In genomic region chr2:37026050-37026449, GRCh38 we compare ENCODE assay signal across 11 cellular contexts. TPM values are rescaled to one million over a fixed set of nuclear protein-coding genes. Genes with fewer than 3 reads are reported as not detected.
DNase-seq lines count a peak whose midpoint lies in the region; ATAC-seq, FAIRE-seq and TF ChIP-seq lines count a peak whose summit lies in the region.
"Had no signal": no experiment of that assay in that cellular context is flagged by ENCODE, and none has a peak within 500 bp of the region (broad histone marks: within the 10 kb centered on the region; RNA-seq: fewer than 3 reads in every experiment).

No MANE protein-coding gene starts in this region.

- no peak overlapping the region for H3K27ac ChIP-seq in WERI-Rb-1
- no peak overlapping the region for H3K27ac ChIP-seq in HepG2 (ENCODE audit: extremely low read length, insufficient read depth, low read length)
- H3K27ac ChIP-seq: tibial artery had no signal

- intact Hi-C loops in HepG2 (cut with micrococcal nuclease; ENCODE audit: unreplicated experiment): no loop called here
- intact Hi-C loops in activated CD4-positive, alpha-beta T cell treated with anti-CD3 and anti-CD28 coated beads, Interleukin-2, amount 10 ng/mL, durations not matched to agents 24 days and 14 days (cut with micrococcal nuclease): loop anchor here (5.0 kb wide), 1 partner anchor 244 kb away; no protein-coding TSS in a partner anchor
- intact Hi-C loops in natural killer cell (cut with micrococcal nuclease): no loop called here

- TF ChIP-seq CTCF in WERI-Rb-1 (IDR thresholded peaks at IDR 0.05; ENCODE audit: low read depth, low read length) (peak; percentile 73), HepG2 (CRISPR knock-in tag; IDR thresholded peaks at IDR 0.05) (peak; percentile 71), natural killer cell (IDR thresholded peaks at IDR 0.05) (no peak)

- no peak overlapping the region for H3K27ac Mint-ChIP-seq in activated CD4-positive, alpha-beta T cell treated with anti-CD3 and anti-CD28 coated beads, Interleukin-2, amount 10 ng/mL, durations not matched to agents 24 days and 14 days
- H3K27ac Mint-ChIP-seq in natural killer cell: peak overlapping the region in 1 of 2 donors; percentile 9

- 89% methylated on average over 5 of the region's 5 CpGs for WGBS in HepG2 (ENCODE audit: low lambda C conversion rate)

- H3K27me3 ChIP-seq in WERI-Rb-1 (ENCODE audit: insufficient read depth, low read depth, severe bottlenecking): no peaks in the 10 kb centered on the region
- H3K27me3 ChIP-seq in HepG2 (ENCODE audit: control insufficient read depth in 1 of 2, insufficient read depth in 2 of 2, low read length in 2 of 2): no peaks in the 10 kb centered on the region
- H3K27me3 ChIP-seq: tibial artery had no signal

- CTCF ChIA-PET in HepG2 (lab: Yijun Ruan, JAX; ENCODE audit: low intra/inter-chr PET ratio, low total read pairs): no interaction called here

- H2AFZ ChIP-seq in HepG2 (ENCODE audit: low read length): no peak overlapping the region

- no peak overlapping the region for H3K9ac ChIP-seq in HepG2 (ENCODE audit: insufficient read depth, low read depth, low read length)

- ATAC-seq in HepG2 (peak; percentile 97), GM18873 (IDR thresholded peaks at IDR 0.05; ENCODE audit: low FRiP score, unreplicated experiment) (no peak), natural killer cell (no peak)

- in situ Hi-C loops in KBM-7 (cut with MboI; ENCODE audit: low pct_unique_long_range_greater_than_20kb, low sequenced_read_pairs): no loop called here
- in situ Hi-C loops in HepG2 (cut with HindIII; ENCODE audit: extremely low pct_ligation_motif_present, low pct_unique_long_range_greater_than_20kb): loop anchor here (10.0 kb wide), 1 partner anchor 241 kb away; no protein-coding TSS in a partner anchor

- H3K4me1 ChIP-seq in HepG2 (ENCODE audit: insufficient read depth, low read length): no peaks in the 10 kb centered on the region

- DNase-seq in DMS53 (lab: John Stamatoyannopoulos, UW) (peak; percentile 46), DMS53 treated with DMSO at 0.1 percent for 48 hours (lab: John Stamatoyannopoulos, UW; ENCODE audit: unreplicated experiment) (no peak), KBM-7 (peak; percentile 28), WERI-Rb-1 (peak; percentile 47), HepG2 (ENCODE audit: low spot score) (peak; percentile 34), natural killer cell (no peak)
- no peak for DNase-seq in activated CD4-positive, alpha-beta T cell treated with anti-CD3 and anti-CD28 coated beads, Interleukin-2, amount 10 ng/mL, durations not matched to agents 24 days and 14 days
- DNase-seq: activated CD4-positive, alpha-beta T cell treated with anti-CD3 and anti-CD28 coated beads, Interleukin-2, amount 50 U/mL, for 4 hours; stimulated activated CD4-positive, alpha-beta T cell treated with anti-CD3 and anti-CD28 coated beads, Interleukin-2, amount 100 ng/mL, for 48 hours; tibial artery had no signal

- FAIRE-seq in HepG2 (lab: Jason Lieb, UNC): peak; percentile 34

- H3K79me2 ChIP-seq in HepG2 (ENCODE audit: insufficient read depth, low read length): no peaks in the 10 kb centered on the region

- no peak for TF ChIP-seq POLR2A in HepG2 (IDR thresholded peaks at IDR 0.05; ENCODE audit: insufficient read depth in 1 of 2, low read depth in 2 of 2, low read length in 2 of 2)

- H3K4me1 Mint-ChIP-seq in activated CD4-positive, alpha-beta T cell treated with anti-CD3 and anti-CD28 coated beads, Interleukin-2, amount 10 ng/mL, durations not matched to agents 24 days and 14 days: no peaks in the 10 kb centered on the region
- H3K4me1 Mint-ChIP-seq in natural killer cell: no peaks in the 10 kb centered on the region

- no peaks in the 10 kb centered on the region for H3K9me3 ChIP-seq in WERI-Rb-1 (ENCODE audit: severe bottlenecking)
- no peaks in the 10 kb centered on the region for H3K9me3 ChIP-seq in HepG2 (ENCODE audit: low read length)
- H3K9me3 ChIP-seq: tibial artery had no signal

- POLR2A ChIA-PET in HepG2 (lab: Yijun Ruan, JAX): no interaction called here

- no peak overlapping the region for H3K4me3 Mint-ChIP-seq in activated CD4-positive, alpha-beta T cell treated with anti-CD3 and anti-CD28 coated beads, Interleukin-2, amount 10 ng/mL, durations not matched to agents 24 days and 14 days
- H3K4me3 Mint-ChIP-seq in natural killer cell: no peak overlapping the region

- 0 out of 2 replicates have a peak, but pooled peaks have one; percentile 32 for TF ChIP-seq RAD21 in HepG2 (CRISPR knock-in tag; IDR thresholded peaks at IDR 0.05)

- no peaks in the 10 kb centered on the region for H3K9me3 Mint-ChIP-seq in activated CD4-positive, alpha-beta T cell treated with anti-CD3 and anti-CD28 coated beads, Interleukin-2, amount 10 ng/mL, durations not matched to agents 24 days and 14 days
- H3K9me3 Mint-ChIP-seq in natural killer cell: no peaks in the 10 kb centered on the region

- H3K27me3 Mint-ChIP-seq in activated CD4-positive, alpha-beta T cell treated with anti-CD3 and anti-CD28 coated beads, Interleukin-2, amount 10 ng/mL, durations not matched to agents 24 days and 14 days: no peaks in the 10 kb centered on the region
- H3K27me3 Mint-ChIP-seq in natural killer cell (ENCODE audit: low read depth in 2 of 2): no peaks in the 10 kb centered on the region

- peaks cover 30% of the 10 kb centered on the region for H3K36me3 Mint-ChIP-seq in activated CD4-positive, alpha-beta T cell treated with anti-CD3 and anti-CD28 coated beads, Interleukin-2, amount 10 ng/mL, durations not matched to agents 24 days and 14 days (ENCODE audit: low read depth)
- H3K36me3 Mint-ChIP-seq in natural killer cell: peaks cover 15% of the 10 kb centered on the region

- TF ChIP-seq EP300 in HepG2 (IDR thresholded peaks at IDR 0.05; ENCODE audit: low read depth in 2 of 2, low read length in 2 of 2) (no peak), HepG2 (CRISPR knock-in tag; IDR thresholded peaks at IDR 0.05; ENCODE audit: borderline replicate concordance) (no peak)

- no TSS peak for BruUV-seq in HepG2 (replicated peaks; lab: Mats Ljungman, UMichigan)

- H4K20me1 ChIP-seq in HepG2 (ENCODE audit: insufficient read depth, low read length): no peaks in the 10 kb centered on the region

- H3K4me2 ChIP-seq in HepG2 (ENCODE audit: low read depth, low read length): no peak overlapping the region

- peaks cover 42% of the 10 kb centered on the region for H3K36me3 ChIP-seq in WERI-Rb-1
- peaks cover 5 to 22% of the 10 kb centered on the region in 2 experiments for H3K36me3 ChIP-seq in HepG2 (replicated peaks in 1 of 2; ENCODE audit: control insufficient read depth in 1 of 2, insufficient read depth in 2 of 2, low read length in 2 of 2)

- H3K4me3 ChIP-seq in WERI-Rb-1 (ENCODE audit: low read depth, low read length) (no peak overlapping the region), HepG2 (replicated peaks in 1 of 3; ENCODE audit: insufficient read depth in 1 of 3, low read depth in 2 of 3, low read length in 3 of 3) (no peak overlapping the region)
- H3K4me3 ChIP-seq: tibial artery had no signal

RNA-seq across cellular contexts. Expression of gene HEATR5B, which starts 58.1 kb away (rescaled TPM):
- total RNA-seq in HepG2 (2016; rRNA removed; fragmentation: Illumina TruSeq; extraction: Trizol) (16.3 and 17.6 TPM in 2 replicates), natural killer cell (10 to 100 TPM; 31.1 to 53.9 (median 39.9) TPM)
- total RNA-seq in HepG2 (2016; cell fraction: cytosol; rRNA removed; fragmentation: Illumina TruSeq; extraction: Trizol; ENCODE audit: low read depth): 5.0 and 7.2 TPM in 2 replicates
- total RNA-seq in HepG2 (2016; cell fraction: insoluble cytoplasmic fraction; rRNA removed; fragmentation: Illumina TruSeq; extraction: Trizol): 16.6 and 17.0 TPM in 2 replicates
- 5.5 and 5.7 TPM in 2 replicates for total RNA-seq in HepG2 (2016; cell fraction: membrane; rRNA removed; fragmentation: Illumina TruSeq; extraction: Trizol)
- 24.9 TPM in 2 replicates for total RNA-seq in HepG2 (2016; cell fraction: nucleus; rRNA removed; fragmentation: Illumina TruSeq; extraction: Trizol)
- 11.1 and 12.7 TPM in 2 replicates for polyA plus RNA-seq in HepG2 (2011; rRNA removed)
- 5.1 and 7.4 TPM in 2 replicates for polyA plus RNA-seq in HepG2 (2011; cell fraction: cytosol; rRNA removed)
- polyA plus RNA-seq in HepG2 (2011; cell fraction: nucleus; rRNA removed): 20.0 and 23.9 TPM in 2 replicates
- polyA plus RNA-seq in HepG2 (2012): 7.9 and 8.6 TPM in 2 replicates
- 0.35 and 0.62 TPM in 2 replicates for polyA plus RNA-seq in HepG2 (2016; cell fraction: cytosol; fragmentation: Illumina TruSeq; extraction: Trizol; ENCODE audit: low read depth)
- polyA plus RNA-seq in HepG2 (2016; cell fraction: insoluble cytoplasmic fraction; fragmentation: Illumina TruSeq; extraction: Trizol; ENCODE audit: low read depth): 6.1 and 6.9 TPM in 2 replicates
- polyA plus RNA-seq in HepG2 (2016; cell fraction: membrane; fragmentation: Illumina TruSeq; extraction: Trizol; ENCODE audit: low read depth): 0.68 and 0.74 TPM in 2 replicates
- 20.2 and 22.8 TPM in 2 replicates for polyA plus RNA-seq in HepG2 (2016; cell fraction: nucleus; fragmentation: Illumina TruSeq; extraction: Trizol; ENCODE audit: insufficient read depth, low read depth)
- 21.1 and 25.1 TPM in 2 replicates for polyA minus RNA-seq in HepG2 (2011; rRNA and poly(A)+ RNA removed; ENCODE audit: low replicate concordance)
- 11.4 and 11.5 TPM in 2 replicates for polyA minus RNA-seq in HepG2 (2011; cell fraction: cytosol; rRNA and poly(A)+ RNA removed)
- polyA minus RNA-seq in HepG2 (2011; cell fraction: nucleus; rRNA and poly(A)+ RNA removed): 52.8 and 57.9 TPM in 2 replicates
- 14.7 and 14.8 TPM in 2 replicates for total RNA-seq in activated CD4-positive, alpha-beta T cell treated with anti-CD3 and anti-CD28 coated beads, Interleukin-2, amount 10 ng/mL, durations not matched to agents 24 days and 14 days

RNA-seq across cellular contexts. Expression of gene GPATCH11, which starts 58.3 kb away (rescaled TPM):
- total RNA-seq in HepG2 (2016; rRNA removed; fragmentation: Illumina TruSeq; extraction: Trizol) (8.7 and 13.3 TPM in 2 replicates), natural killer cell (10 to 100 TPM in 1 of 3 donors, 1 to 10 TPM in 2; 6.5 to 18.2 (median 8.6) TPM)
- total RNA-seq in HepG2 (2016; cell fraction: cytosol; rRNA removed; fragmentation: Illumina TruSeq; extraction: Trizol; ENCODE audit: low read depth): 0.88 and 1.0 TPM in 2 replicates
- 8.7 and 14.2 TPM in 2 replicates for total RNA-seq in HepG2 (2016; cell fraction: insoluble cytoplasmic fraction; rRNA removed; fragmentation: Illumina TruSeq; extraction: Trizol)
- 5.0 and 5.9 TPM in 2 replicates for total RNA-seq in HepG2 (2016; cell fraction: membrane; rRNA removed; fragmentation: Illumina TruSeq; extraction: Trizol)
- 5.4 TPM in 2 replicates for total RNA-seq in HepG2 (2016; cell fraction: nucleus; rRNA removed; fragmentation: Illumina TruSeq; extraction: Trizol)
- 3.0 and 3.8 TPM in 2 replicates for polyA plus RNA-seq in HepG2 (2011; rRNA removed)
- 1.4 and 2.1 TPM in 2 replicates for polyA plus RNA-seq in HepG2 (2011; cell fraction: cytosol; rRNA removed)
- 0.66 and 1.2 TPM in 2 replicates for polyA plus RNA-seq in HepG2 (2011; cell fraction: nucleus; rRNA removed)
- 3.4 and 5.6 TPM in 2 replicates for polyA plus RNA-seq in HepG2 (2012)
- polyA plus RNA-seq in HepG2 (2016; cell fraction: cytosol; fragmentation: Illumina TruSeq; extraction: Trizol; ENCODE audit: low read depth): 0.46 and 0.78 TPM in 2 replicates
- 12.1 and 12.2 TPM in 2 replicates for polyA plus RNA-seq in HepG2 (2016; cell fraction: insoluble cytoplasmic fraction; fragmentation: Illumina TruSeq; extraction: Trizol; ENCODE audit: low read depth)
- 2.2 and 2.3 TPM in 2 replicates for polyA plus RNA-seq in HepG2 (2016; cell fraction: membrane; fragmentation: Illumina TruSeq; extraction: Trizol; ENCODE audit: low read depth)
- polyA plus RNA-seq in HepG2 (2016; cell fraction: nucleus; fragmentation: Illumina TruSeq; extraction: Trizol; ENCODE audit: insufficient read depth, low read depth): 5.9 and 6.7 TPM in 2 replicates
- 0.96 and 2.2 TPM in 2 replicates for polyA minus RNA-seq in HepG2 (2011; rRNA and poly(A)+ RNA removed; ENCODE audit: low replicate concordance)
- 1.6 and 1.8 TPM in 2 replicates for polyA minus RNA-seq in HepG2 (2011; cell fraction: cytosol; rRNA and poly(A)+ RNA removed)
- polyA minus RNA-seq in HepG2 (2011; cell fraction: nucleus; rRNA and poly(A)+ RNA removed): 1.9 and 2.5 TPM in 2 replicates
- total RNA-seq in activated CD4-positive, alpha-beta T cell treated with anti-CD3 and anti-CD28 coated beads, Interleukin-2, amount 10 ng/mL, durations not matched to agents 24 days and 14 days: 13.8 and 15.7 TPM in 2 replicates

RNA-seq across cellular contexts. Expression of gene STRN, which starts 59.7 kb away (rescaled TPM):
- 19.3 and 28.4 TPM in 2 replicates for total RNA-seq in HepG2 (2016; rRNA removed; fragmentation: Illumina TruSeq; extraction: Trizol)
- 2.6 and 3.9 TPM in 2 replicates for total RNA-seq in HepG2 (2016; cell fraction: cytosol; rRNA removed; fragmentation: Illumina TruSeq; extraction: Trizol; ENCODE audit: low read depth)
- 18.1 and 28.1 TPM in 2 replicates for total RNA-seq in HepG2 (2016; cell fraction: insoluble cytoplasmic fraction; rRNA removed; fragmentation: Illumina TruSeq; extraction: Trizol)
- 4.7 and 5.6 TPM in 2 replicates for total RNA-seq in HepG2 (2016; cell fraction: membrane; rRNA removed; fragmentation: Illumina TruSeq; extraction: Trizol)
- total RNA-seq in HepG2 (2016; cell fraction: nucleus; rRNA removed; fragmentation: Illumina TruSeq; extraction: Trizol): 13.5 and 15.6 TPM in 2 replicates
- polyA plus RNA-seq in HepG2 (2011; rRNA removed): 8.8 and 10.4 TPM in 2 replicates
- polyA plus RNA-seq in HepG2 (2011; cell fraction: cytosol; rRNA removed): 4.5 and 5.8 TPM in 2 replicates
- polyA plus RNA-seq in HepG2 (2011; cell fraction: nucleus; rRNA removed): 7.3 and 7.7 TPM in 2 replicates
- polyA plus RNA-seq in HepG2 (2012): 9.5 and 11.1 TPM in 2 replicates
- polyA plus RNA-seq in HepG2 (2016; cell fraction: cytosol; fragmentation: Illumina TruSeq; extraction: Trizol; ENCODE audit: low read depth): 0.25 and 0.29 TPM in 2 replicates
- 12.8 and 13.6 TPM in 2 replicates for polyA plus RNA-seq in HepG2 (2016; cell fraction: insoluble cytoplasmic fraction; fragmentation: Illumina TruSeq; extraction: Trizol; ENCODE audit: low read depth)
- 1.2 and 1.6 TPM in 2 replicates for polyA plus RNA-seq in HepG2 (2016; cell fraction: membrane; fragmentation: Illumina TruSeq; extraction: Trizol; ENCODE audit: low read depth)
- polyA plus RNA-seq in HepG2 (2016; cell fraction: nucleus; fragmentation: Illumina TruSeq; extraction: Trizol; ENCODE audit: insufficient read depth, low read depth): 8.9 and 9.6 TPM in 2 replicates
- polyA minus RNA-seq in HepG2 (2011; rRNA and poly(A)+ RNA removed; ENCODE audit: low replicate concordance): 20.8 and 25.5 TPM in 2 replicates
- 17.0 and 22.1 TPM in 2 replicates for polyA minus RNA-seq in HepG2 (2011; cell fraction: cytosol; rRNA and poly(A)+ RNA removed)
- polyA minus RNA-seq in HepG2 (2011; cell fraction: nucleus; rRNA and poly(A)+ RNA removed): 30.6 and 31.7 TPM in 2 replicates
- 27.0 and 28.0 TPM in 2 replicates for total RNA-seq in activated CD4-positive, alpha-beta T cell treated with anti-CD3 and anti-CD28 coated beads, Interleukin-2, amount 10 ng/mL, durations not matched to agents 24 days and 14 days
- 10 to 100 TPM; 43.1 to 49.9 (median 43.4) TPM for total RNA-seq in natural killer cell

Comparison
In these comparisons a context has a peak if more than half of its experiments do, and no peak if none do; other contexts are left out.
1. DNase-seq: peak in DMS53 (single experiment), KBM-7 (single experiment), WERI-Rb-1 (single experiment) and HepG2 (single experiment); none in DMS53 treated with DMSO at 0.1 percent for 48 hours (single experiment), activated CD4-positive, alpha-beta T cell treated with anti-CD3 and anti-CD28 coated beads, Interleukin-2, amount 10 ng/mL, durations not matched to agents 24 days and 14 days (single experiment) and natural killer cell (single experiment).